ENCODE assay signal across 14 cellular contexts in genomic region chr11:100689141-100689540, GRCh38. TPM values are rescaled to one million over a fixed set of nuclear protein-coding genes. Genes with fewer than 3 reads are reported as not detected.
DNase-seq lines count a peak whose midpoint lies in the region; ATAC-seq and TF ChIP-seq lines count a peak whose summit lies in the region.
"Had no signal": no experiment of that assay in that cellular context is flagged by ENCODE, and none has a peak within 500 bp of the region (broad histone marks: within the 10 kb centered on the region; RNA-seq: fewer than 3 reads in every experiment).

No MANE protein-coding gene starts in this region.

- H3K9ac ChIP-seq in ES-I3 (ENCODE audit: low read depth, low read length) (peak overlapping the region; percentile 93; the same call in 1 of the 2 replicates), PC-3 (ENCODE audit: low read length) (peak overlapping the region; percentile 93; the same call in 1 of the 2 replicates)

- H3K36me3 ChIP-seq in ES-I3 (ENCODE audit: insufficient read depth, low read length) = 0 out of 2 replicates have a peak, but pooled peaks cover 5% of the 10 kb centered on the region
- H3K36me3 ChIP-seq in PC-3 (ENCODE audit: low read depth, low read length) = no peaks in the 10 kb centered on the region
- H3K36me3 ChIP-seq in psoas muscle (ENCODE audit: insufficient read depth in 1 of 2, low read depth in 1 of 2) = no peaks in the 10 kb centered on the region

- WGBS in psoas muscle, 3 donors = 52 to 72% (median 67%) methylated on average over 4 of the region's 4 CpGs

- peaks cover 62% of the 10 kb centered on the region for H3K79me2 ChIP-seq in PC-3 (ENCODE audit: low read length)

- no TSS peak for BruUV-seq in PC-3 (replicated peaks; lab: Mats Ljungman, UMichigan)

- TF ChIP-seq CTCF in PC-3 (conservative IDR thresholded peaks at IDR 0.05; ENCODE audit: low read depth, low read length) (no peak), fibroblast of villous mesenchyme (IDR thresholded peaks at IDR 0.05; ENCODE audit: insufficient read depth, low read depth, low read length) (no peak), psoas muscle (IDR thresholded peaks at IDR 0.05) (no peak)

- H3K9me2 ChIP-seq in PC-3 (replicated peaks; ENCODE audit: low read length) = no peaks in the 10 kb centered on the region

- H3K27ac ChIP-seq in PC-3 (ENCODE audit: low read length) (no peak overlapping the region), psoas muscle (no peak overlapping the region)

- no peaks in the 10 kb centered on the region for H3K9me3 ChIP-seq in ES-I3 (ENCODE audit: control insufficient read depth, insufficient read depth, low read length)
- H3K9me3 ChIP-seq in PC-3 (ENCODE audit: low read length) = no peaks in the 10 kb centered on the region
- no peaks in the 10 kb centered on the region for H3K9me3 ChIP-seq in psoas muscle

- H3K4me3 ChIP-seq in PC-3 (ENCODE audit: low read length) (peak overlapping the region; percentile 87), fibroblast of villous mesenchyme (ENCODE audit: low read depth, low read length) (peak overlapping the region; percentile 86), psoas muscle (peak overlapping the region; percentile 74)

- peaks cover 18% of the 10 kb centered on the region for H4K20me1 ChIP-seq in PC-3 (ENCODE audit: low read length)

- CTCF ChIA-PET in PC-3 (lab: Charles Lee) = no interaction called here

- H3K4me1 ChIP-seq in ES-I3 (ENCODE audit: insufficient read depth, low read length) = peaks cover 25% of the 10 kb centered on the region; the same call in 1 of the 2 replicates
- peaks cover 51% of the 10 kb centered on the region for H3K4me1 ChIP-seq in PC-3 (ENCODE audit: insufficient read depth, low read length)
- H3K4me1 ChIP-seq in psoas muscle = no peaks in the 10 kb centered on the region

- peak overlapping the region; percentile 85 for H3K4me2 ChIP-seq in PC-3 (ENCODE audit: low read length)

- ATAC-seq in PC-3 = no peak
- no peak for ATAC-seq in psoas muscle
- ATAC-seq in GM21786 (IDR thresholded peaks at IDR 0.05; ENCODE audit: unreplicated experiment) = no peak

- no peak overlapping the region for H2AFZ ChIP-seq in PC-3 (ENCODE audit: low read length)

- intact Hi-C loops in PC-3 (cut with micrococcal nuclease) (loop anchor here (5.0 kb wide), 1 partner anchor 68 kb away; no protein-coding TSS in a partner anchor), psoas muscle (cut with DNase I) (loop anchor here in 1 of 2 donors (5.0 to 10.0 kb wide), 2 partner anchors 114 to 168 kb away; no protein-coding TSS in a partner anchor)

- POLR2A ChIA-PET in PC-3 (lab: Charles Lee; ENCODE audit: unreplicated experiment) = interaction anchor here (0.7 to 2.0 kb wide), 2 partner anchors 88 to 142 kb away, joined by 3 to 85 read pairs; no protein-coding TSS in a partner anchor

- DNase-seq in PC-3 (no peak), fibroblast of villous mesenchyme (ENCODE audit: low read depth) (no peak), psoas muscle (no peak), DMS79 treated with DMSO at 0.1 percent for 48 hours (lab: John Stamatoyannopoulos, UW) (no peak), activated gamma-delta T cell treated with Interleukin-2 at 50 U/mL for 16 hours (no peak), erythroblast (lab: John Stamatoyannopoulos, UW) (no peak)
- DNase-seq: activated CD4-positive, alpha-beta T cell treated with anti-CD3 and anti-CD28 coated beads for 4 hours; activated effector memory CD4-positive, alpha-beta T cell treated with anti-CD3 and anti-CD28 coated beads, Interleukin-2, amount 50 U/mL, for 16 hours; cerebellar nuclear complex; HFFc6; NK-92 treated with Interleukin-12 subunit alpha and Interleukin-12 subunit beta, amount 100 ng/mL, for 24 hours; SW 1271 had no signal

- peaks cover 17% of the 10 kb centered on the region for H3F3A ChIP-seq in PC-3 (ENCODE audit: low read length, unreplicated experiment)

- TF ChIP-seq POLR2A in erythroblast (IDR thresholded peaks at IDR 0.05; ENCODE audit: low read length) = no peak

- H3K27me3 ChIP-seq in PC-3 (ENCODE audit: low read length) (no peaks in the 10 kb centered on the region), psoas muscle (ENCODE audit: insufficient read depth in 3 of 3, low read length in 2 of 3) (no peaks in the 10 kb centered on the region)

RNA-seq across cellular contexts. Expression of gene ARHGAP42, which starts 2.1 kb away (rescaled TPM):
- total RNA-seq in PC-3 (2014; rRNA removed) (11.0 and 12.1 TPM in 2 replicates), fibroblast of villous mesenchyme (13.9 and 16.8 TPM in 2 replicates), psoas muscle (10 to 100 TPM in 3 of 4 donors, 1 to 10 TPM in 1; 4.8 to 12.3 (median 11.5) TPM)
- polyA plus RNA-seq in psoas muscle = 1 to 10 TPM; 3.8 to 7.2 (median 4.2) TPM
